19 cellular contexts compared by ENCODE assay signal in the genomic region with DNA sequence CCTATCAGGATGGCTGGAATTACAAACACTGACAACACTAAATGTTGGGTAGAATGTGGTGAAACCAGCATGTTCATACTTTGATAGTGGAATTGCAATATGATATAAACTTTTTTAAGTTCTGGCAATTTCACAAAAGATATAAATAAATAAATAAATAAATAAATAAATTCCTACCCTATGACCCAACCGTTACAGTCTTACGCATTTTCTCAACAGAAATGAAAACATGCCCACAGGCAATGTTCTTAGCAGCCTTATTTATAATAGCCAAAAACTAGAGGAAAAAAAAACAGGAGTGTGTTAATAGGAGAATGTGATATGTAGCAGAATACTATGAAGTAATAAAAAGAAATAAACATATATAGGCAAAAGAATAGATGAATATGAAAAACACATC.
"Had no signal": no experiment of that assay in that cellular context is flagged by ENCODE, and none has a peak within 500 bp of the region (broad histone marks: within the 10 kb centered on the region; RNA-seq: fewer than 3 reads in every experiment).

No MANE protein-coding gene starts in this region.

- H3K4me1 ChIP-seq: gastroesophageal sphincter, psoas muscle, right atrium auricular region, sigmoid colon, stomach, transverse colon had no signal

- DNase-seq: effector memory CD8-positive, alpha-beta T cell; erythroblast; glutamatergic neuron; kidney glomerular epithelial cell; naive thymus-derived CD4-positive, alpha-beta T cell; nephron progenitor cell; psoas muscle; sigmoid colon; stimulated activated CD4-positive, alpha-beta T cell treated with anti-CD3 and anti-CD28 coated beads, Interleukin-2, amount 100 ng/mL, for 24 hours; stimulated activated CD4-positive, alpha-beta T cell treated with anti-CD3 and anti-CD28 coated beads, Interleukin-4, amount 100 ng/mL, for 4 hours; stimulated activated naive B cell treated with anti-CD40 and anti-IgM and Interleukin-4, amounts not matched to agents 10 μg/mL and 1 μg/mL and 100 μg/mL, for 72 hours; stomach; substantia nigra; transverse colon had no signal

- H3K9me3 Mint-ChIP-seq: dendritic cell treated with granulocyte-macrophage colony-stimulating factor and Interleukin-4, amounts not matched to agents 40 ng/mL and 50 ng/mL, for 4 days; naive thymus-derived CD4-positive, alpha-beta T cell; nephron progenitor cell; stimulated activated naive B cell treated with anti-CD40 and anti-IgM and Interleukin-4, amounts not matched to agents 10 μg/mL and 1 μg/mL and 100 μg/mL, for 72 hours had no signal

- H3K27ac Mint-ChIP-seq: dendritic cell treated with granulocyte-macrophage colony-stimulating factor and Interleukin-4, amounts not matched to agents 40 ng/mL and 50 ng/mL, for 4 days; effector memory CD8-positive, alpha-beta T cell; naive thymus-derived CD4-positive, alpha-beta T cell; nephron progenitor cell; stimulated activated naive B cell treated with anti-CD40 and anti-IgM and Interleukin-4, amounts not matched to agents 10 μg/mL and 1 μg/mL and 100 μg/mL, for 72 hours had no signal

- H3K4me1 Mint-ChIP-seq: naive thymus-derived CD4-positive, alpha-beta T cell; nephron progenitor cell; stimulated activated naive B cell treated with anti-CD40 and anti-IgM and Interleukin-4, amounts not matched to agents 10 μg/mL and 1 μg/mL and 100 μg/mL, for 72 hours had no signal

- H3K36me3 ChIP-seq: gastroesophageal sphincter, right atrium auricular region, sigmoid colon, stomach, thoracic aorta, transverse colon had no signal

- H3K9me3 ChIP-seq: gastroesophageal sphincter, psoas muscle, right atrium auricular region, sigmoid colon, stomach, thoracic aorta, transverse colon had no signal

- H3K4me3 Mint-ChIP-seq: dendritic cell treated with granulocyte-macrophage colony-stimulating factor and Interleukin-4, amounts not matched to agents 40 ng/mL and 50 ng/mL, for 4 days; effector memory CD8-positive, alpha-beta T cell; naive thymus-derived CD4-positive, alpha-beta T cell; nephron progenitor cell; stimulated activated naive B cell treated with anti-CD40 and anti-IgM and Interleukin-4, amounts not matched to agents 10 μg/mL and 1 μg/mL and 100 μg/mL, for 72 hours had no signal

- H3K36me3 Mint-ChIP-seq: naive thymus-derived CD4-positive, alpha-beta T cell; stimulated activated naive B cell treated with anti-CD40 and anti-IgM and Interleukin-4, amounts not matched to agents 10 μg/mL and 1 μg/mL and 100 μg/mL, for 72 hours had no signal

- H3K4me3 ChIP-seq: gastroesophageal sphincter, psoas muscle, right atrium auricular region, sigmoid colon, skin epidermis, stomach, thoracic aorta, transverse colon had no signal

- H3K27me3 Mint-ChIP-seq: dendritic cell treated with granulocyte-macrophage colony-stimulating factor and Interleukin-4, amounts not matched to agents 40 ng/mL and 50 ng/mL, for 4 days; effector memory CD8-positive, alpha-beta T cell; naive thymus-derived CD4-positive, alpha-beta T cell; stimulated activated naive B cell treated with anti-CD40 and anti-IgM and Interleukin-4, amounts not matched to agents 10 μg/mL and 1 μg/mL and 100 μg/mL, for 72 hours had no signal

- H3K27ac ChIP-seq: gastroesophageal sphincter, psoas muscle, right atrium auricular region, sigmoid colon, skin epidermis, stomach, thoracic aorta, transverse colon had no signal

- H3K27me3 ChIP-seq: gastroesophageal sphincter, right atrium auricular region, sigmoid colon, stomach, transverse colon had no signal
